Comparison of ENCODE assay signal across 1 cellular context in the genomic region with DNA sequence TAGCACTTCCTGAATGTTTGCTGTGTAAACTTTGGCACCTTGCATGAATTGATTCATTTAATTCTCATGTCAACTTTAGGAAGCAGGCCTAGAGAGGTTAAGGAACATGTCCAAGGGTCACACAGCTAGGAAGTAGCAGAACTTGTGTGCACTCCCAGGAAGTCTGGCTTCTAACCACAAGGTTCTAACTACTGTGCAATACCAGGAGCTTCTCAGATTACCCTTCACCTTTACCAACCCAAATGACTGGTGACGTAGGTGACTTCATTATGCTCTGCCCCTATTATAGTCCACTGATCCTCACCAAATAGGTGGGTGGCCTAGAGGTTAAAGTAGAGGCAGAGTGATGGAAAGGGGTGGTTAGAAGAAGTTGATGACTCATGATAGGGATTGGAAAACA.
TF ChIP-seq lines count a peak whose summit lies in the region.

No MANE protein-coding gene starts in this region.

TF ChIP-seq in HEK293T, 16 proteins besides CTCF, POLR2A, EP300 and RAD21 (continued from another document):
- TF ChIP-seq FOXM1 (IDR thresholded peaks at IDR 0.05; ENCODE audit: borderline replicate concordance) = no peak
